Comparison of ENCODE assay signal across 15 cellular contexts in genomic region chr1:25110037-25110436, GRCh38.
"Had no signal": no experiment of that assay in that cellular context is flagged by ENCODE, and none has a peak within 500 bp of the region (broad histone marks: within the 10 kb centered on the region; RNA-seq: fewer than 3 reads in every experiment).

No MANE protein-coding gene starts in this region.

- H3K27ac ChIP-seq: sigmoid colon, upper lobe of left lung had no signal

- H3K4me1 ChIP-seq: sigmoid colon, upper lobe of left lung had no signal

- H3K36me3 Mint-ChIP-seq: brain had no signal

- H3K4me3 ChIP-seq: sigmoid colon, upper lobe of left lung had no signal

- ATAC-seq: esophagus mucosa had no signal

- H3K27me3 ChIP-seq: upper lobe of left lung had no signal

- H3K4me3 Mint-ChIP-seq: brain; dendritic cell treated with granulocyte-macrophage colony-stimulating factor and Interleukin-4, amounts not matched to agents 40 ng/mL and 50 ng/mL, for 4 days; endodermal cell; nephron had no signal

- H3K27ac Mint-ChIP-seq: brain, endodermal cell, nephron had no signal

- H3K36me3 ChIP-seq: sigmoid colon, upper lobe of left lung had no signal

- DNase-seq: activated CD4-positive, CD25-positive, alpha-beta regulatory T cell; activated naive CD4-positive, alpha-beta T cell treated with anti-CD3 and anti-CD28 coated beads, Interleukin-2, amount 50 U/mL, for 16 hours; cerebellar nuclear complex; endodermal cell; foreskin melanocyte; head of caudate nucleus; mammary epithelial cell; sigmoid colon; stimulated activated CD4-positive, alpha-beta T cell treated with anti-CD3 and anti-CD28 coated beads, Interleukin-12 subunit alpha, Interleukin-12 subunit beta, amount 100 ng/mL, for 4 hours; stimulated activated naive CD4-positive, alpha-beta T cell treated with Interleukin-2 at 50 U/mL for 16 hours; upper lobe of left lung had no signal
